ENCODE assay signal across 23 cellular contexts in genomic region chr3:39025222-39025970, GRCh38. TPM values are rescaled to one million over a fixed set of nuclear protein-coding genes. Genes with fewer than 3 reads are reported as not detected.
DNase-seq lines count a peak whose midpoint lies in the region; ATAC-seq, FAIRE-seq and TF ChIP-seq lines count a peak whose summit lies in the region.
"Had no signal": no experiment of that assay in that cellular context is flagged by ENCODE, and none has a peak within 500 bp of the region (broad histone marks: within the 10 kb centered on the region; RNA-seq: fewer than 3 reads in every experiment).

No MANE protein-coding gene starts in this region.

- no TSS peak for BruUV-seq in K562 (replicated peaks; lab: Mats Ljungman, UMichigan)

- H3K36me3 ChIP-seq in K562 (ENCODE audit: control insufficient read depth, insufficient read depth, low read length) (no peaks in the 10 kb centered on the region), mucosa of descending colon (ENCODE audit: low read depth) (no peaks in the 10 kb centered on the region)
- H3K36me3 ChIP-seq: BLaER1 treated with 17β-estradiol and CSF1 and Interleukin-3, amounts not matched to agents 10 nM and 100 nM; sigmoid colon had no signal

- H4K20me1 ChIP-seq in K562 (replicated peaks; ENCODE audit: control insufficient read depth, insufficient read depth, low read length), result no peaks in the 10 kb centered on the region
- H4K20me1 ChIP-seq: BLaER1 treated with 17β-estradiol and CSF1 and Interleukin-3, amounts not matched to agents 10 nM and 100 nM had no signal

- H3K4me2 ChIP-seq in K562 (ENCODE audit: insufficient read depth, low read length), result no peak overlapping the region

- intact Hi-C loops in K562 (cut with micrococcal nuclease), result no loop called here
- intact Hi-C loops in mucosa of descending colon (cut with DNase I, micrococcal nuclease), result no loop called here

- H3K27me3 ChIP-seq in K562 (ENCODE audit: control insufficient read depth in 2 of 2, insufficient read depth in 2 of 2, low read length in 2 of 2), result no peaks in the 10 kb centered on the region
- H3K27me3 ChIP-seq: BLaER1 treated with 17β-estradiol and CSF1 and Interleukin-3, amounts not matched to agents 10 nM and 100 nM; body of pancreas; sigmoid colon had no signal

- no peak for TF ChIP-seq RAD21 in K562 (CRISPR knock-in tag; conservative IDR thresholded peaks at IDR 0.05 in 1 of 2, IDR thresholded peaks at IDR 0.05 in 1 of 2)

- H3K79me2 ChIP-seq in K562 (ENCODE audit: control insufficient read depth, insufficient read depth, low read length), result no peaks in the 10 kb centered on the region

- H3K9ac ChIP-seq in K562 (ENCODE audit: insufficient read depth in 1 of 2, low read depth in 2 of 2, low read length in 2 of 2), result no peak overlapping the region

- CTCF ChIA-PET in K562 (lab: Yijun Ruan, JAX; ENCODE audit: low intra/inter-chr PET ratio), result interaction anchor here (0.6 kb wide), 1 partner anchor 51 kb away, joined by 3 read pairs; no protein-coding TSS in a partner anchor

- H3K4me1 ChIP-seq in K562 (replicated peaks in 1 of 2; ENCODE audit: control insufficient read depth in 2 of 2, insufficient read depth in 2 of 2, low read length in 2 of 2), result peaks cover 6 to 50% of the 10 kb centered on the region in 2 experiments; a peak in 4 of 5 replicates
- no peaks in the 10 kb centered on the region for H3K4me1 ChIP-seq in mucosa of descending colon (ENCODE audit: low read depth)
- H3K4me1 ChIP-seq: body of pancreas, sigmoid colon had no signal

- FAIRE-seq in K562 (lab: Jason Lieb, UNC), result no peak
- FAIRE-seq: D721Med, urothelium cell line had no signal

- TF ChIP-seq CTCF in K562 (IDR thresholded peaks at IDR 0.05 in 2 of 3, conservative IDR thresholded peaks at IDR 0.05 in 1 of 3; ENCODE audit: insufficient read depth in 2 of 3, low read depth in 1 of 3, low read length in 3 of 3) (no peak), mucosa of descending colon (IDR thresholded peaks at IDR 0.05) (no peak)

- TF ChIP-seq POLR2A in K562 (conservative IDR thresholded peaks at IDR 0.05), result no peak

- POLR2A ChIA-PET in K562 (lab: Yijun Ruan, JAX), result no interaction called here

- no peak overlapping the region for H3K27ac ChIP-seq in K562 (ENCODE audit: extremely low read depth, low read depth, low read length)
- H3K27ac ChIP-seq: BLaER1 treated with 17β-estradiol and CSF1 and Interleukin-3, amounts not matched to agents 10 nM and 100 nM; body of pancreas; HL-60; sigmoid colon had no signal

- ATAC-seq in K562 (no peak), mucosa of descending colon (peak; percentile 48), GM21717 (IDR thresholded peaks at IDR 0.05; ENCODE audit: unreplicated experiment) (no peak)
- ATAC-seq: body of pancreas, Panc1 had no signal

- H3K9me1 ChIP-seq in K562 (ENCODE audit: control insufficient read depth, insufficient read depth, low read length), result no peaks in the 10 kb centered on the region

- peak; percentile 51 for DNase-seq in Daoy (ENCODE audit: low read depth)
- DNase-seq in OCI-M1 (lab: John Stamatoyannopoulos, UW), result peak; percentile 36
- no peak for DNase-seq in K562 (ENCODE audit: extremely low read depth in 1 of 4, low spot score in 3 of 4)
- DNase-seq in mucosa of descending colon, result no peak
- DNase-seq in ecto neural progenitor cell (ENCODE audit: low spot score), result no peak
- no peak for DNase-seq in SK-N-DZ (ENCODE audit: low spot score)
- DNase-seq in iPS-NIHi7 (ENCODE audit: extremely low spot score), result no peak
- DNase-seq: body of pancreas, endodermal cell, mammary epithelial cell, naive B cell, NCI-H1436, NCI-H526 treated with DMSO at 0.1 percent for 48 hours, sigmoid colon, T-helper 2 cell had no signal

- in situ Hi-C loops in K562 (cut with MboI), result no loop called here

- no peak overlapping the region for H3K4me3 ChIP-seq in K562
- no peak overlapping the region for H3K4me3 ChIP-seq in mucosa of descending colon
- H3K4me3 ChIP-seq: BLaER1 treated with 17β-estradiol and CSF1 and Interleukin-3, amounts not matched to agents 10 nM and 100 nM; body of pancreas; sigmoid colon had no signal

- 46% methylated on average over 6 of the region's 6 CpGs for WGBS in K562 (ENCODE audit: insufficient coverage, low coverage, missing lambda C conversion rate)

- H2AFZ ChIP-seq in K562 (ENCODE audit: low read depth, low read length), result peak overlapping the region; percentile 47

- H3K9me3 ChIP-seq in K562 (replicated peaks; ENCODE audit: control insufficient read depth, insufficient read depth, low read depth, low read length), result no peaks in the 10 kb centered on the region
- H3K9me3 ChIP-seq in mucosa of descending colon, result no peaks in the 10 kb centered on the region
- H3K9me3 ChIP-seq: BLaER1 treated with 17β-estradiol and CSF1 and Interleukin-3, amounts not matched to agents 10 nM and 100 nM; body of pancreas; sigmoid colon had no signal

- TF ChIP-seq EP300 in K562 (IDR thresholded peaks at IDR 0.05; ENCODE audit: low read length), result no peak

TF ChIP-seq in K562, 482 proteins besides CTCF, POLR2A, EP300 and RAD21 (continues in another document):
- TF ChIP-seq BACH1 (tag; IDR thresholded peaks at IDR 0.05), result peak; percentile 80; the same call in 1 of the 2 replicates
- 0 out of 2 replicates have a peak, but pooled peaks have one; percentile 27 for TF ChIP-seq SMAD3 (CRISPR knock-in tag; conservative IDR thresholded peaks at IDR 0.05)
- peak; percentile 79 for TF ChIP-seq KLF1 (tag; IDR thresholded peaks at IDR 0.05)
- no peak for TF ChIP-seq ZNF740 (CRISPR knock-in tag; IDR thresholded peaks at IDR 0.05)
- peak in 1 of 2 experiments; percentile 76; a peak in 1 of 4 replicates for TF ChIP-seq ZNF740 (tag; IDR thresholded peaks at IDR 0.05)
- TF ChIP-seq ZNF766 (CRISPR knock-in tag; conservative IDR thresholded peaks at IDR 0.05), result 0 out of 2 replicates have a peak, but pooled peaks have one; percentile 66
- no peak for TF ChIP-seq NR4A1 (CRISPR knock-in tag; IDR thresholded peaks at IDR 0.05)
- peak; percentile 78; the same call in 1 of the 2 replicates for TF ChIP-seq NR4A1 (tag; IDR thresholded peaks at IDR 0.05)

RNA-seq across cellular contexts. Expression of gene SCN11A, which starts 26.3 kb away (rescaled TPM):
- not detected in 2 replicates for total RNA-seq in Daoy (2014; rRNA removed; shearing (Covaris generic))
- 0.07 TPM in 1 of 2 replicates, not detected in the other for total RNA-seq in K562 (2011; cell fraction: chromatin; rRNA removed; ENCODE audit: low replicate concordance)
- total RNA-seq in K562 (2011; cell fraction: nucleolus; rRNA removed), result not detected in 2 replicates
- total RNA-seq in K562 (2011; cell fraction: nucleoplasm; rRNA removed), result not detected in 2 replicates
- total RNA-seq in K562 (2014; rRNA removed) (0.05 TPM in 1 of 2 replicates, not detected in the other), K562 (2014; rRNA removed; fragmentation: Illumina TruSeq; extraction: Trizol) (0.03 TPM in 1 of 2 replicates, not detected in the other), K562 (2015; rRNA removed; fragmentation: Illumina TruSeq; extraction: Trizol) (0.04 TPM in 2 replicates), K562 (2021) (not detected in 2 replicates), mucosa of descending colon (1 to 10 TPM in 1 of 3 donors, under 1 TPM in 2; 0.23 to 2.1 (median 0.27) TPM)
- polyA plus RNA-seq in K562 (2011; rRNA removed) (0.01 TPM in 1 of 2 replicates, not detected in the other), K562 (2014; fragmentation: Illumina TruSeq; extraction: Trizol) (not detected in 2 replicates), K562 (2014; fragmentation: Nextera tagmentation; extraction: Ambion mirVana) (not detected), K562 (2014; rRNA removed) (not detected in 2 replicates)
- polyA plus RNA-seq in K562 (2011; cell fraction: cytosol; rRNA removed), result 0.01 TPM in 2 replicates
- polyA plus RNA-seq in K562 (2011; cell fraction: nucleus; rRNA removed), result 0.03 and 0.06 TPM in 2 replicates
- 0.01 and 0.04 TPM in 2 replicates for polyA plus RNA-seq in K562 (2012)
- polyA minus RNA-seq in K562 (2011; rRNA and poly(A)+ RNA removed), result not detected in 2 replicates
- polyA minus RNA-seq in K562 (2011; cell fraction: cytosol; rRNA and poly(A)+ RNA removed), result not detected in 2 replicates
- not detected in 2 replicates for polyA minus RNA-seq in K562 (2011; cell fraction: nucleus; rRNA and poly(A)+ RNA removed)
- 0.16 and 0.39 TPM in 2 replicates for polyA plus RNA-seq in SK-N-DZ (2014; cell fraction: cytosol; rRNA removed)
- 0.47 and 0.64 TPM in 2 replicates for polyA plus RNA-seq in SK-N-DZ (2014; cell fraction: nucleus; rRNA removed)
- total RNA-seq: A673, mammary epithelial cell, SK-MEL-5 had no signal
- polyA plus RNA-seq: mammary epithelial cell had no signal

RNA-seq across cellular contexts. Expression of gene WDR48, which starts 26.4 kb away (rescaled TPM):
- 25.7 and 30.9 TPM in 2 replicates for total RNA-seq in Daoy (2014; rRNA removed; shearing (Covaris generic))
- 31.6 and 76.0 TPM in 2 replicates for total RNA-seq in K562 (2011; cell fraction: chromatin; rRNA removed; ENCODE audit: low replicate concordance)
- 13.0 and 16.8 TPM in 2 replicates for total RNA-seq in K562 (2011; cell fraction: nucleolus; rRNA removed)
- total RNA-seq in K562 (2011; cell fraction: nucleoplasm; rRNA removed), result 28.7 and 37.4 TPM in 2 replicates
- 22.1 and 26.6 TPM in 2 replicates for total RNA-seq in K562 (2014; rRNA removed)
- 48.0 and 58.8 TPM in 2 replicates for total RNA-seq in K562 (2014; rRNA removed; fragmentation: Illumina TruSeq; extraction: Trizol)
- 34.4 and 38.1 TPM in 2 replicates for total RNA-seq in K562 (2015; rRNA removed; fragmentation: Illumina TruSeq; extraction: Trizol)
- total RNA-seq in K562 (2021), result 45.7 and 48.5 TPM in 2 replicates
- polyA plus RNA-seq in K562 (2011; rRNA removed), result 51.8 and 70.6 TPM in 2 replicates
- polyA plus RNA-seq in K562 (2011; cell fraction: cytosol; rRNA removed), result 14.0 and 23.7 TPM in 2 replicates
- polyA plus RNA-seq in K562 (2011; cell fraction: nucleus; rRNA removed), result 35.7 and 44.4 TPM in 2 replicates
- polyA plus RNA-seq in K562 (2012), result 34.3 and 41.0 TPM in 2 replicates
- polyA plus RNA-seq in K562 (2014; fragmentation: Illumina TruSeq; extraction: Trizol), result 44.1 and 49.9 TPM in 2 replicates
- 10 to 100 TPM; 27.0 to 49.2 TPM for polyA plus RNA-seq in K562 (2014; fragmentation: Nextera tagmentation; extraction: Ambion mirVana)
- 31.1 and 31.2 TPM in 2 replicates for polyA plus RNA-seq in K562 (2014; rRNA removed)
- polyA minus RNA-seq in K562 (2011; rRNA and poly(A)+ RNA removed), result 113 and 118 TPM in 2 replicates
- 20.6 and 39.8 TPM in 2 replicates for polyA minus RNA-seq in K562 (2011; cell fraction: cytosol; rRNA and poly(A)+ RNA removed)
- 30.3 and 38.9 TPM in 2 replicates for polyA minus RNA-seq in K562 (2011; cell fraction: nucleus; rRNA and poly(A)+ RNA removed)
- total RNA-seq in mucosa of descending colon, result 10 to 100 TPM; 33.0 to 46.8 (median 37.5) TPM
- polyA plus RNA-seq in SK-N-DZ (2014; cell fraction: cytosol; rRNA removed), result 28.9 and 31.6 TPM in 2 replicates
- polyA plus RNA-seq in SK-N-DZ (2014; cell fraction: nucleus; rRNA removed), result 24.4 and 40.6 TPM in 2 replicates

Comparison
In these comparisons a context has a peak if more than half of its experiments do, and no peak if none do; other contexts are left out.
1. DNase-seq: peak in Daoy (single experiment) and OCI-M1 (single experiment); none in K562 (0 of 4), mucosa of descending colon (0 of 3), ecto neural progenitor cell (single experiment), SK-N-DZ (single experiment) and iPS-NIHi7 (single experiment).